In the genomic region with DNA sequence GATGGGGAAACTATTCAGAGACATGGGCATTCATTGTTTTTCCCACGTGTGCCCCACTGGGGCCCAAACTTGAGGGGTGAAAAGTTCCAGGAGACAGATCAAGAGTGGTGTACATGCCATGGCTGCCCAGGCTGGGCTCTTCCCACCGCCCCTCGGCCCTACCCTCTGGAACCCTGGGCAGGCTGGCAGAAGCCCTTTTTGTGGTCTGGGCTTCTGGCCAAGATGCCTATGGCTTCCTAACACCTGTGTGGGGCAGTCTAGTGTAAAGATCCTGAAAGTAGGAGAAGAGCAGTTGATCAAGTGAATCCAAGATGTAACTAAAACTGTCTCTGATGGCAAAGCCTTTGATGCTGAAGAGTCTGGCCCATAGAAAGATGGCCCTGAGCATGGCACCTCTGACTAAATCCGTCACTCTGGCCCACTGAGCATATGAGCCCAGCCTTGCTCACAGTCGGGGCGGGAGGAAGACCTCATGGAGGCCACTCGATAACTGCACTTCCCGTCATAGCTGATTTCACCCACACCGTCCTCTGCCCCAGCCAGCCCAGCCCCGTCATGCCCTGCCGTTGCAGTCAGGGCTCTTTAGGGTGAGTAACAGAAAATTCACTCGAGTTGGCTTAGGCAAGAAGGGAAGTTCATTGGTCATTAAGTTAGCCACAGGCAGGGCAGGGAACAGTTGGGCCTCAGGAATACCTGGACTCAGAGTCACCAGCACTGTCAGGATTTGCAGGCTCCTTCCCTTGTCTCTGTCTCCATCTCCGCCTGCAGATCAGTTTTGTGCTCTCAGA, we compare ENCODE assay signal across 1 cellular context.
TF ChIP-seq lines count a peak whose summit lies in the region.

No MANE protein-coding gene starts in this region.

TF ChIP-seq in GM23338, 12 proteins besides CTCF, POLR2A, EP300 and RAD21 (continued from another document):
- TF ChIP-seq, protein P1, sequence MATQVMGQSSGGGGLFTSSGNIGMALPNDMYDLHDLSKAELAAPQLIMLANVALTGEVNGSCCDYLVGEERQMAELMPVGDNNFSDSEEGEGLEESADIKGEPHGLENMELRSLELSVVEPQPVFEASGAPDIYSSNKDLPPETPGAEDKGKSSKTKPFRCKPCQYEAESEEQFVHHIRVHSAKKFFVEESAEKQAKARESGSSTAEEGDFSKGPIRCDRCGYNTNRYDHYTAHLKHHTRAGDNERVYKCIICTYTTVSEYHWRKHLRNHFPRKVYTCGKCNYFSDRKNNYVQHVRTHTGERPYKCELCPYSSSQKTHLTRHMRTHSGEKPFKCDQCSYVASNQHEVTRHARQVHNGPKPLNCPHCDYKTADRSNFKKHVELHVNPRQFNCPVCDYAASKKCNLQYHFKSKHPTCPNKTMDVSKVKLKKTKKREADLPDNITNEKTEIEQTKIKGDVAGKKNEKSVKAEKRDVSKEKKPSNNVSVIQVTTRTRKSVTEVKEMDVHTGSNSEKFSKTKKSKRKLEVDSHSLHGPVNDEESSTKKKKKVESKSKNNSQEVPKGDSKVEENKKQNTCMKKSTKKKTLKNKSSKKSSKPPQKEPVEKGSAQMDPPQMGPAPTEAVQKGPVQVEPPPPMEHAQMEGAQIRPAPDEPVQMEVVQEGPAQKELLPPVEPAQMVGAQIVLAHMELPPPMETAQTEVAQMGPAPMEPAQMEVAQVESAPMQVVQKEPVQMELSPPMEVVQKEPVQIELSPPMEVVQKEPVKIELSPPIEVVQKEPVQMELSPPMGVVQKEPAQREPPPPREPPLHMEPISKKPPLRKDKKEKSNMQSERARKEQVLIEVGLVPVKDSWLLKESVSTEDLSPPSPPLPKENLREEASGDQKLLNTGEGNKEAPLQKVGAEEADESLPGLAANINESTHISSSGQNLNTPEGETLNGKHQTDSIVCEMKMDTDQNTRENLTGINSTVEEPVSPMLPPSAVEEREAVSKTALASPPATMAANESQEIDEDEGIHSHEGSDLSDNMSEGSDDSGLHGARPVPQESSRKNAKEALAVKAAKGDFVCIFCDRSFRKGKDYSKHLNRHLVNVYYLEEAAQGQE (IDR thresholded peaks at IDR 0.05; ENCODE audit: unreplicated experiment): no peak
- TF ChIP-seq JUNB (IDR thresholded peaks at IDR 0.05; ENCODE audit: unreplicated experiment): no peak
- no peak for TF ChIP-seq EZH2phosphoT487 (IDR thresholded peaks at IDR 0.05; ENCODE audit: unreplicated experiment)
- no peak for TF ChIP-seq ZNF331 (CRISPR knock-in tag; IDR thresholded peaks at IDR 0.05; ENCODE audit: low read depth)
- TF ChIP-seq CREB1 (CRISPR knock-in tag; IDR thresholded peaks at IDR 0.05; ENCODE audit: low read depth): no peak
TF ChIP-seq in GM23338: peak in this region for 0.
